18 cellular contexts compared by ENCODE assay signal in genomic region chr17:64180089-64180488, GRCh38. TPM values are rescaled to one million over a fixed set of nuclear protein-coding genes. Genes with fewer than 3 reads are reported as not detected.
DNase-seq lines count a peak whose midpoint lies in the region; ATAC-seq, FAIRE-seq and TF ChIP-seq lines count a peak whose summit lies in the region.
"Had no signal": no experiment of that assay in that cellular context is flagged by ENCODE, and none has a peak within 500 bp of the region (broad histone marks: within the 10 kb centered on the region; RNA-seq: fewer than 3 reads in every experiment).

No MANE protein-coding gene starts in this region.

- H3K27me3 ChIP-seq in psoas muscle (ENCODE audit: insufficient read depth in 3 of 3, low read length in 2 of 3): no peaks in the 10 kb centered on the region

- peak overlapping the region; percentile 51 for H3K27ac ChIP-seq in psoas muscle

- DNase-seq in AG10803 (ENCODE audit: low read depth): peak; percentile 52
- peak; percentile 95 for DNase-seq in MV-4-11 (lab: John Stamatoyannopoulos, UW)
- DNase-seq in fibroblast of mammary gland (ENCODE audit: low read depth): peak; percentile 72
- DNase-seq in psoas muscle: no peak
- no peak for DNase-seq in NCI-H69 (lab: John Stamatoyannopoulos, UW)
- no peak for DNase-seq in RCC 7860 (ENCODE audit: low spot score)
- DNase-seq in NCI-H526 treated with DMSO at 0.1 percent for 48 hours (lab: John Stamatoyannopoulos, UW): no peak
- no peak for DNase-seq in globus pallidus (ENCODE audit: low spot score)
- DNase-seq: ACHN, activated gamma-delta T cell, DMS79, GOT3, MM.1S, NCI-H2227 treated with DMSO at 0.1 percent for 48 hours had no signal

- intact Hi-C loops in psoas muscle (cut with DNase I): no loop called here

- no peak overlapping the region for H3K4me3 ChIP-seq in AG10803 (ENCODE audit: low read length)
- no peak overlapping the region for H3K4me3 ChIP-seq in fibroblast of mammary gland (ENCODE audit: control insufficient read depth, low read depth, low read length)
- H3K4me3 ChIP-seq in psoas muscle: no peak overlapping the region

- FAIRE-seq in RCC 7860 (lab: Jason Lieb, UNC): no peak
- FAIRE-seq: GM12891, islet of Langerhans had no signal

- peaks cover 44% of the 10 kb centered on the region for H3K4me1 ChIP-seq in psoas muscle

- WGBS in psoas muscle, 3 donors: 47 to 52% (median 49%) methylated on average over 4 of the region's 4 CpGs

- H3K9me3 ChIP-seq in psoas muscle: no peaks in the 10 kb centered on the region

- TF ChIP-seq CTCF in AG10803 (conservative IDR thresholded peaks at IDR 0.05; ENCODE audit: low read length) (peak; percentile 38), fibroblast of mammary gland (conservative IDR thresholded peaks at IDR 0.05; ENCODE audit: control insufficient read depth, insufficient read depth, low read depth, low read length) (peak; percentile 35), psoas muscle (IDR thresholded peaks at IDR 0.05) (no peak)

- ATAC-seq in psoas muscle: no peak
- ATAC-seq: esophagus mucosa; natural killer cell treated with Interleukin-12 subunit alpha and Interleukin-12 subunit beta and Interleukin-15 and Interleukin-18, amount 100 ng/mL, for 72 hours had no signal

- H3K36me3 ChIP-seq in psoas muscle (ENCODE audit: insufficient read depth in 1 of 2, low read depth in 1 of 2): peaks cover 5 to 7% of the 10 kb centered on the region in 2 donors

RNA-seq across cellular contexts. Expression of gene ERN1, which starts 50.1 kb away (rescaled TPM):
- 10 to 100 TPM; 10.6 to 16.6 (median 14.2) TPM for total RNA-seq in psoas muscle
- 1 to 10 TPM; 2.8 to 7.6 (median 5.4) TPM for polyA plus RNA-seq in psoas muscle

Comparison
In these comparisons a context has a peak if more than half of its experiments do, and no peak if none do; other contexts are left out.
1. DNase-seq: peak in AG10803 (single experiment), MV-4-11 (single experiment) and fibroblast of mammary gland (single experiment); none in psoas muscle (0 of 2), NCI-H69 (single experiment), RCC 7860 (single experiment), NCI-H526 treated with DMSO at 0.1 percent for 48 hours (single experiment) and globus pallidus (single experiment).